19 cellular contexts compared by ENCODE assay signal in the genomic region with DNA sequence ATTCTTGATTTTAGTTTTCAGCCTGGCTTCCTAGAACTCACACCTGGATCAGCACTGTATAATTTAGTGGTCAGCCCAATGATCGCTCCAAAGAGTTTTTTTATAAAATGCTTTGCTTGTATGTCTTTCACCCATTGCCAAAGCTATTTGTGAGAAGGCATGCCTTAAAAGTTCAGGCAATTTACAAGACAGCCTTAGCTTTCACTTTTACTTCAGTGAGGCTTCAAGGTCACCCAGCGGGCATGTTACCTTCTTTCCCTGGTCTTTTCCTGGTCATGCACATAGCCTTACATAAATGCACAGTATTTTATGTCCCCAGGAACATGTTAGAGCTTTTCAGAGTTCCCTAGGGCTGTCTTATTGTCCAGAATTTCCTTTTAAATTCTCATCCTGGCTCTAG.
DNase-seq lines count a peak whose midpoint lies in the region; ATAC-seq and TF ChIP-seq lines count a peak whose summit lies in the region.
"Had no signal": no experiment of that assay in that cellular context is flagged by ENCODE, and none has a peak within 500 bp of the region (broad histone marks: within the 10 kb centered on the region; RNA-seq: fewer than 3 reads in every experiment).

No MANE protein-coding gene starts in this region.

- no peak overlapping the region for H3K9ac ChIP-seq in Loucy (ENCODE audit: low read depth, low read length, poor library complexity, severe bottlenecking)
- H3K9ac ChIP-seq in mesenchymal stem cell (ENCODE audit: low read length) = no peak overlapping the region
- H3K9ac ChIP-seq: KMS-11 had no signal

- no peaks in the 10 kb centered on the region for H3K9me2 ChIP-seq in Loucy (replicated peaks; ENCODE audit: low read depth, low read length)

- H4K8ac ChIP-seq in mesenchymal stem cell (ENCODE audit: low read length) = no peak overlapping the region

- ATAC-seq in HG03135 (IDR thresholded peaks at IDR 0.05; ENCODE audit: unreplicated experiment) = no peak
- ATAC-seq: HCT116, Right ventricle myocardium inferior had no signal

- 80% methylated on average over 2 of the region's 2 CpGs for WGBS in mesenchymal stem cell

- H3K79me1 ChIP-seq in mesenchymal stem cell (replicated peaks; ENCODE audit: low read length, poor library complexity, severe bottlenecking) = no peaks in the 10 kb centered on the region

- H2BK120ac ChIP-seq in mesenchymal stem cell (ENCODE audit: low read depth, low read length) = no peak overlapping the region

- H3F3A ChIP-seq in Loucy (ENCODE audit: low read depth) = no peaks in the 10 kb centered on the region

- H3K27ac ChIP-seq in mesenchymal stem cell (ENCODE audit: low read length, poor library complexity, severe bottlenecking) = no peak overlapping the region
- H3K27ac ChIP-seq: KMS-11, SJSA1 had no signal

- H3K4me2 ChIP-seq in Loucy (ENCODE audit: low read depth, low read length, poor library complexity, severe bottlenecking) (peak overlapping the region; percentile 54), mesenchymal stem cell (ENCODE audit: low read length, poor library complexity, severe bottlenecking) (no peak overlapping the region)
- H3K4me2 ChIP-seq: KMS-11 had no signal

- no peak overlapping the region for H2BK5ac ChIP-seq in mesenchymal stem cell (ENCODE audit: low read depth, low read length, poor library complexity, severe bottlenecking)

- H3K27me3 ChIP-seq in Loucy (ENCODE audit: insufficient read depth, low read length, poor library complexity, severe bottlenecking) (no peaks in the 10 kb centered on the region), mesenchymal stem cell (ENCODE audit: control insufficient read depth in 1 of 2, insufficient read depth in 1 of 2, low read length in 2 of 2) (no peaks in the 10 kb centered on the region)
- H3K27me3 ChIP-seq: SJSA1 had no signal

- no peak overlapping the region for H4K91ac ChIP-seq in mesenchymal stem cell (ENCODE audit: low read length)

- no peak overlapping the region for H3K18ac ChIP-seq in mesenchymal stem cell (ENCODE audit: low read depth in 1 of 2, low read length in 2 of 2)

- DNase-seq in choroid plexus epithelial cell (ENCODE audit: low read depth) (peak; percentile 30), mesenchymal stem cell (peak; percentile 6), renal cortical epithelial cell (ENCODE audit: low read depth) (peak; percentile 35), NCI-H748 (lab: John Stamatoyannopoulos, UW; ENCODE audit: unreplicated experiment) (no peak), hypothalamus (lab: John Stamatoyannopoulos, UW) (no peak)
- DNase-seq in stimulated activated CD4-positive, alpha-beta T cell treated with anti-CD3 and anti-CD28 coated beads, Interleukin-15, amount 100 ng/mL, for 24 hours = no peak
- DNase-seq: CD4-positive, CD25-positive, alpha-beta regulatory T cell; GOT3; NCI-H1417; NCI-H1694 treated with DMSO at 0.1 percent for 48 hours; NCI-H510A; NCI-H748 treated with DMSO at 0.1 percent for 48 hours; NK-92 treated with Interleukin-12 subunit alpha and Interleukin-12 subunit beta, amount 100 ng/mL, for 24 hours had no signal

- H2BK15ac ChIP-seq in mesenchymal stem cell (ENCODE audit: low read depth, poor library complexity, severe bottlenecking) = no peak overlapping the region

- H3K23ac ChIP-seq in mesenchymal stem cell (ENCODE audit: low read length in 2 of 2) = no peak overlapping the region

- no peaks in the 10 kb centered on the region for H4K20me1 ChIP-seq in Loucy (ENCODE audit: insufficient read depth, low read length, poor library complexity, severe bottlenecking)

- no peaks in the 10 kb centered on the region for H3K36me3 ChIP-seq in Loucy (ENCODE audit: insufficient read depth, low read length)
- no peaks in the 10 kb centered on the region for H3K36me3 ChIP-seq in mesenchymal stem cell (ENCODE audit: control insufficient read depth in 1 of 2, insufficient read depth in 2 of 2, low read depth in 1 of 2, low read length in 2 of 2)
- H3K36me3 ChIP-seq: SJSA1 had no signal

- H3K4me3 ChIP-seq in Loucy (ENCODE audit: low read length, poor library complexity, severe bottlenecking) (peak overlapping the region; percentile 37), choroid plexus epithelial cell (ENCODE audit: low read depth, low read length) (no peak overlapping the region), mesenchymal stem cell (ENCODE audit: insufficient read depth in 1 of 2, low read depth in 1 of 2, low read length in 2 of 2) (no peak overlapping the region)
- H3K4me3 ChIP-seq: SJSA1 had no signal

- H3K14ac ChIP-seq in mesenchymal stem cell (ENCODE audit: low read length in 2 of 2) = no peak overlapping the region

- H3K4ac ChIP-seq in mesenchymal stem cell (ENCODE audit: low read depth in 1 of 2, low read length in 2 of 2) = no peak overlapping the region

- H2BK12ac ChIP-seq in mesenchymal stem cell (ENCODE audit: low read length in 2 of 2) = no peak overlapping the region

- H3K9me3 ChIP-seq in Loucy (ENCODE audit: insufficient read depth, low read depth, low read length) (no peaks in the 10 kb centered on the region), mesenchymal stem cell (ENCODE audit: control insufficient read depth, low read length) (peaks cover 4% of the 10 kb centered on the region)
- H3K9me3 ChIP-seq: SJSA1 had no signal

- H2AFZ ChIP-seq in Loucy (ENCODE audit: low read length) (peak overlapping the region; percentile 82), mesenchymal stem cell (ENCODE audit: low read depth, low read length) (no peak overlapping the region)

- no peak overlapping the region for H2AK5ac ChIP-seq in mesenchymal stem cell (ENCODE audit: low read length, severe bottlenecking)

- H3K4me1 ChIP-seq in Loucy (ENCODE audit: insufficient read depth, low read length, poor library complexity, severe bottlenecking) = peaks cover 9% of the 10 kb centered on the region
- H3K4me1 ChIP-seq in mesenchymal stem cell (ENCODE audit: control insufficient read depth, insufficient read depth, low read depth, low read length) = no peaks in the 10 kb centered on the region
- H3K4me1 ChIP-seq: SJSA1 had no signal

- no peaks in the 10 kb centered on the region for H3K79me2 ChIP-seq in Loucy (ENCODE audit: insufficient read depth, low read length)

- no peak for TF ChIP-seq CTCF in Loucy (conservative IDR thresholded peaks at IDR 0.05; ENCODE audit: low read length)
- no peak for TF ChIP-seq CTCF in choroid plexus epithelial cell (conservative IDR thresholded peaks at IDR 0.05; ENCODE audit: low read depth, low read length)

Comparison
In these comparisons a context has a peak if more than half of its experiments do, and no peak if none do; other contexts are left out.
1. DNase-seq: peak in choroid plexus epithelial cell (single experiment), mesenchymal stem cell (single experiment) and renal cortical epithelial cell (single experiment); none in stimulated activated CD4-positive, alpha-beta T cell treated with anti-CD3 and anti-CD28 coated beads, Interleukin-15, amount 100 ng/mL, for 24 hours (single experiment), NCI-H748 (single experiment) and hypothalamus (0 of 51).